8 cellular contexts compared by ENCODE assay signal in the genomic region with DNA sequence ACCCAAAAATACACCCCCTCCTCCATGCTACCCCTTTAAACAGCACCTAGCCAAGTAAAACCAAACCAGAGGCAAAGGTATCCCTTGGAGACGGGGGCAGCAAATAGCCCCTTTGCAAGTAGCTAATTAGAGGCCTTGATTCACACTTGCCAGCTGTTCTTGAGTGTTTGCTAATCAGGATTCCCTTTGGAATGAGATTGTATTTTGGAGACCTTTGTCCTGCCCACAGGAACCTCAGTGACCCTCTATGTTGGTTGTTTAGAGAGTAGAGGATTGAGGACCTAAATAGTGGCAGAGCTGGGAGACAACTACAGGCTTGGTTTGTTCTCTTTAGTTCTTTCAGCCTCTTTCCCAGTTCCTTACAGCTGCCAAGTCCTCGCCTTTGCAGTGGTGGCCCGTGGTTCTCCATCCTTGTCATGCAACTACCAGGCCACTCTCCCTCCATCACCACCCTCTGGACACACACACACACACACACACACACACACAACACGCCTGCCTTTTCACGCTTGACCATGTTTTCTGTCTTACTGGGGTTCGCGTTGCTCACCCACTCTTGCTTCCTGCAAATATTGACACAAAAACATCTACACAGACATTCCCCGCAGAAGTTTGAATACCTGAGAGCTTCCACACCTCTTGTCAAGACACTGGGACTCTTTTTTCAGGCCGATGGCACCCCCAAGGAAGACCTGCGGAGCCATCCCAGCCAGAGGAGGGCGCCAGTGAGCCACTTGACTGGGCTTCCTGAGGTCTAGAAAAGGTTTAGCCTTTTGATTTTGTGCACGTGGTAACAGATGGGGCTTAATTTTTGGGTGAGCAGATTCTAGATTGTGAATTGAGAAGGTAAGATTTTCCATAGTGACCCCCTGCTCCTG.
A peak's percentile ranks its signal among the peaks of the same experiment; 100 is the strongest.
DNase-seq lines count a peak whose midpoint lies in the region; ATAC-seq and TF ChIP-seq lines count a peak whose summit lies in the region.

No MANE protein-coding gene starts in this region.

- TF ChIP-seq CTCF in AG09319 (IDR thresholded peaks at IDR 0.05; ENCODE audit: low read depth, low read length) (peak; percentile 49), choroid plexus epithelial cell (conservative IDR thresholded peaks at IDR 0.05; ENCODE audit: low read depth, low read length) (peak; percentile 81), mucosa of descending colon (IDR thresholded peaks at IDR 0.05) (peak; percentile 52)

- H3K36me3 ChIP-seq in KOPT-K1 (ENCODE audit: insufficient read depth, low read length) (peaks cover 26% of the 10 kb centered on the region; the same call in 1 of the 2 replicates), mucosa of descending colon (ENCODE audit: low read depth) (no peaks in the 10 kb centered on the region)

- intact Hi-C loops in mucosa of descending colon (cut with DNase I, micrococcal nuclease) = loop anchor here in 1 of 2 donors (5.0 kb wide), 1 partner anchor 35 kb away; no protein-coding TSS in a partner anchor

- peaks cover 6% of the 10 kb centered on the region for H3K4me1 ChIP-seq in mucosa of descending colon (ENCODE audit: low read depth)

- H3K27ac ChIP-seq in KOPT-K1 (ENCODE audit: low read depth, low read length, poor library complexity, severe bottlenecking) = peak overlapping the region; percentile 11

- no peak overlapping the region for H3K4me3 ChIP-seq in choroid plexus epithelial cell (ENCODE audit: low read depth, low read length)
- no peak overlapping the region for H3K4me3 ChIP-seq in mucosa of descending colon

- peak; percentile 74 for ATAC-seq in GM19351 (IDR thresholded peaks at IDR 0.05; ENCODE audit: unreplicated experiment)
- ATAC-seq in mucosa of descending colon = peak; percentile 65
- peak; percentile 17 for ATAC-seq in stimulated activated naive CD8-positive, alpha-beta T cell treated with anti-CD3 and anti-CD28 coated beads, Interleukin-15, Interleukin-2, amounts not matched to agents 100 U/mL and 50 U/mL, for 24 hours

- DNase-seq in AG09319 (ENCODE audit: extremely low read depth, low read depth) (no peak), choroid plexus epithelial cell (ENCODE audit: low read depth) (peak; percentile 37), mucosa of descending colon (peak; percentile 80 to 85 (median 84)), NCI-H1048 (lab: John Stamatoyannopoulos, UW) (no peak)
- peak; percentile 75 for DNase-seq in activated CD4-positive, alpha-beta T cell treated with anti-CD3 and anti-CD28 coated beads for 1 hour
- peak; percentile 96 for DNase-seq in stimulated activated naive CD8-positive, alpha-beta T cell treated with anti-CD3 and anti-CD28 coated beads, Interleukin-15, Interleukin-2, amounts not matched to agents 100 U/mL and 50 U/mL, for 24 hours

- H3K9me3 ChIP-seq in KOPT-K1 (ENCODE audit: insufficient read depth, low read length, poor library complexity, severe bottlenecking) (no peaks in the 10 kb centered on the region), mucosa of descending colon (no peaks in the 10 kb centered on the region)

Comparison
In these comparisons a context has a peak if more than half of its experiments do, and no peak if none do; other contexts are left out.
1. DNase-seq: peak in activated CD4-positive, alpha-beta T cell treated with anti-CD3 and anti-CD28 coated beads for 1 hour (single experiment), choroid plexus epithelial cell (single experiment), mucosa of descending colon (3 of 3) and stimulated activated naive CD8-positive, alpha-beta T cell treated with anti-CD3 and anti-CD28 coated beads, Interleukin-15, Interleukin-2, amounts not matched to agents 100 U/mL and 50 U/mL, for 24 hours (single experiment); none in AG09319 (single experiment) and NCI-H1048 (single experiment).
2. ATAC-seq: peak in every context shown above with its lines; median percentile 74 in GM19351; 65 in mucosa of descending colon; 17 in stimulated activated naive CD8-positive, alpha-beta T cell treated with anti-CD3 and anti-CD28 coated beads, Interleukin-15, Interleukin-2, amounts not matched to agents 100 U/mL and 50 U/mL, for 24 hours.
3. Peak in every context shown above with its lines, with median percentiles within 50 percentile points of each other: CTCF ChIP-seq.